In genomic region chr22:49260681-49261580, GRCh38 we compare ENCODE assay signal across 21 cellular contexts.
"Had no signal": no experiment of that assay in that cellular context is flagged by ENCODE, and none has a peak within 500 bp of the region (broad histone marks: within the 10 kb centered on the region; RNA-seq: fewer than 3 reads in every experiment).

No MANE protein-coding gene starts in this region.

- ATAC-seq: body of pancreas; foreskin keratinocyte; left lobe of liver; naive thymus-derived CD8-positive, alpha-beta T cell; psoas muscle; WTC11 had no signal

- H3K4me1 Mint-ChIP-seq: activated naive CD4-positive, alpha-beta T cell treated with anti-CD3 and anti-CD28 coated beads, Interleukin-2, amount 50 U/mL, for 24 hours had no signal

- H3K9me3 Mint-ChIP-seq: activated CD4-positive, alpha-beta memory T cell treated with anti-CD3 and anti-CD28 coated beads for 36 hours; activated naive CD4-positive, alpha-beta T cell treated with anti-CD3 and anti-CD28 coated beads, Interleukin-2, amount 50 U/mL, for 24 hours; naive thymus-derived CD8-positive, alpha-beta T cell; T-helper 1 cell treated with Interleukin-12 subunit alpha and Interleukin-12 subunit beta and Interleukin-4 antibody, amounts not matched to agents 30 μg/mL and 1 μg/mL, for 36 hours had no signal

- H3K4me3 ChIP-seq: body of pancreas, cardiac muscle cell, lung, ovary, psoas muscle, right atrium auricular region had no signal

- H3K36me3 Mint-ChIP-seq: activated CD4-positive, alpha-beta memory T cell treated with anti-CD3 and anti-CD28 coated beads for 36 hours; activated naive CD4-positive, alpha-beta T cell treated with anti-CD3 and anti-CD28 coated beads, Interleukin-2, amount 50 U/mL, for 24 hours; naive thymus-derived CD8-positive, alpha-beta T cell; WTC11 had no signal

- H3K36me3 ChIP-seq: cardiac muscle cell, ovary, right atrium auricular region had no signal

- H3K27ac Mint-ChIP-seq: activated CD4-positive, alpha-beta memory T cell treated with anti-CD3 and anti-CD28 coated beads for 36 hours; activated naive CD4-positive, alpha-beta T cell treated with anti-CD3 and anti-CD28 coated beads, Interleukin-2, amount 50 U/mL, for 24 hours; naive thymus-derived CD8-positive, alpha-beta T cell; T-helper 1 cell treated with Interleukin-12 subunit alpha and Interleukin-12 subunit beta and Interleukin-4 antibody, amounts not matched to agents 30 μg/mL and 1 μg/mL, for 36 hours; WTC11 had no signal

- DNase-seq: activated CD4-positive, alpha-beta memory T cell treated with anti-CD3 and anti-CD28 coated beads for 36 hours; activated CD4-positive, alpha-beta T cell treated with anti-CD3 and anti-CD28 coated beads for 4 hours; activated T-cell treated with anti-CD3 and anti-CD28 coated beads, Interleukin-2, amount 50 U/mL, for 48 hours; anterior cingulate cortex; body of pancreas; dermis blood vessel endothelial cell; effector CD8-positive, alpha-beta T cell; foreskin keratinocyte; naive thymus-derived CD8-positive, alpha-beta T cell; psoas muscle; stimulated activated CD4-positive, alpha-beta T cell treated with anti-CD3 and anti-CD28 coated beads, Interleukin-4, amount 100 ng/mL, for 24 hours; T1000; trophoblast cell had no signal

- H3K27ac ChIP-seq: body of pancreas, cardiac muscle cell, foreskin keratinocyte, ovary, psoas muscle, right atrium auricular region had no signal

- H3K4me3 Mint-ChIP-seq: activated CD4-positive, alpha-beta memory T cell treated with anti-CD3 and anti-CD28 coated beads for 36 hours; activated naive CD4-positive, alpha-beta T cell treated with anti-CD3 and anti-CD28 coated beads, Interleukin-2, amount 50 U/mL, for 24 hours; naive thymus-derived CD8-positive, alpha-beta T cell; T-helper 1 cell treated with Interleukin-12 subunit alpha and Interleukin-12 subunit beta and Interleukin-4 antibody, amounts not matched to agents 30 μg/mL and 1 μg/mL, for 36 hours; WTC11 had no signal

- H3K27me3 ChIP-seq: body of pancreas, cardiac muscle cell, foreskin keratinocyte, ovary, right atrium auricular region had no signal

- H3K9me3 ChIP-seq: body of pancreas, ovary, psoas muscle, right atrium auricular region had no signal

- H3K4me1 ChIP-seq: body of pancreas, foreskin keratinocyte, psoas muscle, right atrium auricular region had no signal
